15 cellular contexts compared by ENCODE assay signal in the genomic region with DNA sequence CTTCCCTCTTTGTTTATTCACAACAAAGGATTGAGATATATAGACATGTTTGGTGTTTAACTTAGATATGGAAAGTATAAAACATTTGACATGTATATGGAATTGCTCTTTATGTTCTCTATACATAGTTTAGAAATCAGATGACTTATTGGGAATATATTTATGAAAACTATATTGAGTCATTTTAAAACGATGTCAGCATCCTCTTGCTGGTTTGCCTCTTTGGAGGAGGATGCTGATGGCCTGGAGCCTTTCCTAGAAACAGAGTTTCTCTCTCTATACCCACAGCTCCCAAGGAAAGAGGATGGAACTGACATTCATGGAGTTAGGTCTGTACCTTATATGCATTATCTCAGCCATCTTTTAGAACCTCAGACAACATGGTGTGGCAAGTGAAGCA. TPM values are rescaled to one million over a fixed set of nuclear protein-coding genes. Genes with fewer than 3 reads are reported as not detected.
DNase-seq lines count a peak whose midpoint lies in the region; ATAC-seq, FAIRE-seq and TF ChIP-seq lines count a peak whose summit lies in the region.
"Had no signal": no experiment of that assay in that cellular context is flagged by ENCODE, and none has a peak within 500 bp of the region (broad histone marks: within the 10 kb centered on the region; RNA-seq: fewer than 3 reads in every experiment).

No MANE protein-coding gene starts in this region.

- H3K9me3 ChIP-seq in right lobe of liver (no peaks in the 10 kb centered on the region), HepG2 (ENCODE audit: low read length) (no peaks in the 10 kb centered on the region), body of pancreas (no peaks in the 10 kb centered on the region), osteoblast (ENCODE audit: low read depth, low read length) (no peaks in the 10 kb centered on the region)

- intact Hi-C loops in right lobe of liver (cut with DNase I) (no loop called here), HepG2 (cut with micrococcal nuclease; ENCODE audit: unreplicated experiment) (no loop called here), body of pancreas (cut with DNase I) (no loop called here)

- H4K20me1 ChIP-seq in HepG2 (ENCODE audit: insufficient read depth, low read length): no peaks in the 10 kb centered on the region
- H4K20me1 ChIP-seq in osteoblast (ENCODE audit: insufficient read depth, low read length): no peaks in the 10 kb centered on the region
- H4K20me1 ChIP-seq: BLaER1 had no signal

- H3K36me3 Mint-ChIP-seq in glutamatergic neuron (ENCODE audit: unreplicated experiment): no peaks in the 10 kb centered on the region

- no peak overlapping the region for H3K27ac Mint-ChIP-seq in glutamatergic neuron (ENCODE audit: unreplicated experiment)

- peaks cover 27% of the 10 kb centered on the region for H3K4me1 Mint-ChIP-seq in glutamatergic neuron (ENCODE audit: low read depth, unreplicated experiment)

- peaks cover 5% of the 10 kb centered on the region for H3K9me3 Mint-ChIP-seq in glutamatergic neuron (ENCODE audit: unreplicated experiment)
- H3K9me3 Mint-ChIP-seq: activated naive CD8-positive, alpha-beta T cell treated with anti-CD3 and anti-CD28 coated beads, Interleukin-2, amount 10 ng/mL, durations not matched to agents 7 days and 5 days had no signal

- H3K4me3 Mint-ChIP-seq in glutamatergic neuron (ENCODE audit: unreplicated experiment): no peak overlapping the region
- H3K4me3 Mint-ChIP-seq: activated naive CD8-positive, alpha-beta T cell treated with anti-CD3 and anti-CD28 coated beads, Interleukin-2, amount 10 ng/mL, durations not matched to agents 7 days and 5 days had no signal

- TF ChIP-seq RAD21 in HepG2 (CRISPR knock-in tag; IDR thresholded peaks at IDR 0.05): no peak

- in situ Hi-C loops in HepG2 (cut with HindIII; ENCODE audit: extremely low pct_ligation_motif_present, low pct_unique_long_range_greater_than_20kb): no loop called here

- DNase-seq in right lobe of liver (no peak), HepG2 (ENCODE audit: low spot score) (no peak), body of pancreas (no peak), osteoblast (ENCODE audit: insufficient read length, low spot score, missing footprints) (no peak), left lobe of liver (ENCODE audit: low spot score) (no peak), glutamatergic neuron (no peak), NCI-H82 (lab: John Stamatoyannopoulos, UW) (no peak)
- DNase-seq: activated CD4-positive, alpha-beta T cell treated with anti-CD3 and anti-CD28 coated beads, Interleukin-2, amount 50 U/mL, for 48 hours; activated naive CD8-positive, alpha-beta T cell treated with anti-CD3 and anti-CD28 coated beads, Interleukin-2, amount 10 ng/mL, durations not matched to agents 7 days and 5 days; NCI-H2107; SW 1271 had no signal

- TF ChIP-seq POLR2A in right lobe of liver (IDR thresholded peaks at IDR 0.05): no peak
- no peak for TF ChIP-seq POLR2A in HepG2 (IDR thresholded peaks at IDR 0.05; ENCODE audit: insufficient read depth in 1 of 2, low read depth in 2 of 2, low read length in 2 of 2)
- TF ChIP-seq POLR2A in body of pancreas (IDR thresholded peaks at IDR 0.05): no peak

- no peak for FAIRE-seq in HepG2 (lab: Jason Lieb, UNC)
- FAIRE-seq: G401.6 had no signal

- CTCF ChIA-PET in HepG2 (lab: Yijun Ruan, JAX; ENCODE audit: low intra/inter-chr PET ratio, low total read pairs): no interaction called here

- WGBS in right lobe of liver (ENCODE audit: insufficient coverage, low coverage, low lambda C conversion rate, missing lambda C conversion rate): 76% methylated on average over 1 of the region's 1 CpG
- WGBS in HepG2 (ENCODE audit: low lambda C conversion rate): 96% methylated on average over 1 of the region's 1 CpG
- 79 to 81% methylated on average over 1 of the region's 1 CpG for WGBS in body of pancreas, 2 donors

- H3K4me2 ChIP-seq in HepG2 (ENCODE audit: low read depth, low read length) (no peak overlapping the region), osteoblast (ENCODE audit: insufficient read depth, low read length) (no peak overlapping the region)
- H3K4me2 ChIP-seq: BLaER1 had no signal

- TF ChIP-seq CTCF in right lobe of liver (IDR thresholded peaks at IDR 0.05) (no peak), HepG2 (CRISPR knock-in tag; IDR thresholded peaks at IDR 0.05) (no peak), body of pancreas (IDR thresholded peaks at IDR 0.05) (no peak), osteoblast (IDR thresholded peaks at IDR 0.05; ENCODE audit: extremely low read depth, low read depth, low read length) (no peak), glutamatergic neuron (IDR thresholded peaks at IDR 0.05; ENCODE audit: partially characterized antibody, unreplicated experiment) (no peak)

- no peak for TF ChIP-seq EP300 in HepG2 (IDR thresholded peaks at IDR 0.05; ENCODE audit: low read depth in 2 of 2, low read length in 2 of 2)
- TF ChIP-seq EP300 in HepG2 (CRISPR knock-in tag; IDR thresholded peaks at IDR 0.05; ENCODE audit: borderline replicate concordance): no peak

- H3K79me2 ChIP-seq in HepG2 (ENCODE audit: insufficient read depth, low read length) (peaks cover 13% of the 10 kb centered on the region), osteoblast (ENCODE audit: insufficient read depth, low read length) (peaks cover 69% of the 10 kb centered on the region)

- POLR2A ChIA-PET in HepG2 (lab: Yijun Ruan, JAX): interaction anchor here (6.4 kb wide), 1 partner anchor 19 kb away, joined by 128 read pairs; no protein-coding TSS in a partner anchor

- H3K4me3 ChIP-seq in right lobe of liver (no peak overlapping the region), HepG2 (replicated peaks in 1 of 3; ENCODE audit: insufficient read depth in 1 of 3, low read depth in 2 of 3, low read length in 3 of 3) (no peak overlapping the region), body of pancreas (no peak overlapping the region), osteoblast (ENCODE audit: insufficient read depth, low read length) (no peak overlapping the region)
- H3K4me3 ChIP-seq: BLaER1 had no signal

- peak overlapping the region in 2 of 3 donors; percentile 96 for H3K27ac ChIP-seq in right lobe of liver
- no peak overlapping the region for H3K27ac ChIP-seq in HepG2 (ENCODE audit: extremely low read length, insufficient read depth, low read length)
- peak overlapping the region in 3 of 4 donors; percentile 94 to 96 (median 94) for H3K27ac ChIP-seq in body of pancreas
- H3K27ac ChIP-seq in osteoblast (ENCODE audit: low read depth, low read length): peak overlapping the region; percentile 100
- H3K27ac ChIP-seq: BLaER1 had no signal

- no peaks in the 10 kb centered on the region for H3K27me3 ChIP-seq in right lobe of liver
- no peaks in the 10 kb centered on the region for H3K27me3 ChIP-seq in HepG2 (ENCODE audit: control insufficient read depth in 1 of 2, insufficient read depth in 2 of 2, low read length in 2 of 2)
- H3K27me3 ChIP-seq in body of pancreas: no peaks in the 10 kb centered on the region
- H3K27me3 ChIP-seq in osteoblast (ENCODE audit: insufficient read depth, low read length): no peaks in the 10 kb centered on the region

- peaks cover 1% of the 10 kb centered on the region for H3K27me3 Mint-ChIP-seq in glutamatergic neuron (ENCODE audit: unreplicated experiment)
- H3K27me3 Mint-ChIP-seq: activated naive CD8-positive, alpha-beta T cell treated with anti-CD3 and anti-CD28 coated beads, Interleukin-2, amount 10 ng/mL, durations not matched to agents 7 days and 5 days had no signal

- H3K4me1 ChIP-seq in right lobe of liver (peaks cover 0 to 56% (median 20%) of the 10 kb centered on the region in 4 donors), HepG2 (ENCODE audit: insufficient read depth, low read length) (peaks cover 63% of the 10 kb centered on the region), body of pancreas (peaks cover 88% of the 10 kb centered on the region), osteoblast (ENCODE audit: insufficient read depth, low read length) (peaks cover 96% of the 10 kb centered on the region)
- H3K4me1 ChIP-seq: BLaER1 had no signal

- H2AFZ ChIP-seq in HepG2 (ENCODE audit: low read length): no peak overlapping the region
- H2AFZ ChIP-seq in osteoblast (ENCODE audit: low read length): no peak overlapping the region

- H3K36me3 ChIP-seq in right lobe of liver: peaks cover 0 to 18% (median 5%) of the 10 kb centered on the region in 4 donors
- peaks cover 11 to 33% of the 10 kb centered on the region in 2 experiments for H3K36me3 ChIP-seq in HepG2 (replicated peaks in 1 of 2; ENCODE audit: control insufficient read depth in 1 of 2, insufficient read depth in 2 of 2, low read length in 2 of 2)
- peaks cover 1 to 4% of the 10 kb centered on the region in 2 donors for H3K36me3 ChIP-seq in body of pancreas (replicated peaks in 1 of 2; ENCODE audit: insufficient read depth in 1 of 2, low read depth in 2 of 2)
- peaks cover 74% of the 10 kb centered on the region for H3K36me3 ChIP-seq in osteoblast (ENCODE audit: insufficient read depth, low read length)
- H3K36me3 ChIP-seq: BLaER1 had no signal

- BruUV-seq in HepG2 (replicated peaks; lab: Mats Ljungman, UMichigan): no TSS peak

- ATAC-seq in right lobe of liver (no peak), HepG2 (no peak), body of pancreas (no peak), left lobe of liver (no peak), HG03196 (IDR thresholded peaks at IDR 0.05; ENCODE audit: unreplicated experiment) (no peak)
- ATAC-seq: sciatic nerve had no signal

- H3K9ac ChIP-seq in HepG2 (ENCODE audit: insufficient read depth, low read depth, low read length): no peak overlapping the region
- H3K9ac ChIP-seq: BLaER1 had no signal

RNA-seq across cellular contexts. Expression of a gene that starts 40.3 kb away (rescaled TPM):
- total RNA-seq in right lobe of liver (10 to 100 TPM; 29.4 to 75.2 (median 36.6) TPM), HepG2 (2016; rRNA removed; fragmentation: Illumina TruSeq; extraction: Trizol) (51.7 and 77.9 TPM in 2 replicates), body of pancreas (10 to 100 TPM; 48.5 to 60.4 TPM), osteoblast (181 and 196 TPM in 2 replicates), left lobe of liver (26.6 TPM), glutamatergic neuron (ENCODE audit: unreplicated experiment) (9.3 TPM)
- 8.0 and 8.8 TPM in 2 replicates for total RNA-seq in HepG2 (2016; cell fraction: cytosol; rRNA removed; fragmentation: Illumina TruSeq; extraction: Trizol; ENCODE audit: low read depth)
- total RNA-seq in HepG2 (2016; cell fraction: insoluble cytoplasmic fraction; rRNA removed; fragmentation: Illumina TruSeq; extraction: Trizol): 47.2 and 73.5 TPM in 2 replicates
- 24.0 and 25.0 TPM in 2 replicates for total RNA-seq in HepG2 (2016; cell fraction: membrane; rRNA removed; fragmentation: Illumina TruSeq; extraction: Trizol)
- 50.9 and 56.2 TPM in 2 replicates for total RNA-seq in HepG2 (2016; cell fraction: nucleus; rRNA removed; fragmentation: Illumina TruSeq; extraction: Trizol)
- polyA plus RNA-seq in HepG2 (2011; rRNA removed): 20.4 and 26.8 TPM in 2 replicates
- polyA plus RNA-seq in HepG2 (2011; cell fraction: cytosol; rRNA removed): 14.8 and 18.8 TPM in 2 replicates
- 26.0 and 30.5 TPM in 2 replicates for polyA plus RNA-seq in HepG2 (2011; cell fraction: nucleus; rRNA removed)
- 30.3 and 41.4 TPM in 2 replicates for polyA plus RNA-seq in HepG2 (2012)
- polyA plus RNA-seq in HepG2 (2016; cell fraction: cytosol; fragmentation: Illumina TruSeq; extraction: Trizol; ENCODE audit: low read depth): 0.80 and 1.00 TPM in 2 replicates
- polyA plus RNA-seq in HepG2 (2016; cell fraction: insoluble cytoplasmic fraction; fragmentation: Illumina TruSeq; extraction: Trizol; ENCODE audit: low read depth): 32.5 and 33.4 TPM in 2 replicates
- 2.7 and 3.4 TPM in 2 replicates for polyA plus RNA-seq in HepG2 (2016; cell fraction: membrane; fragmentation: Illumina TruSeq; extraction: Trizol; ENCODE audit: low read depth)
- polyA plus RNA-seq in HepG2 (2016; cell fraction: nucleus; fragmentation: Illumina TruSeq; extraction: Trizol; ENCODE audit: insufficient read depth, low read depth): 35.8 and 35.9 TPM in 2 replicates
- 48.8 and 66.3 TPM in 2 replicates for polyA minus RNA-seq in HepG2 (2011; rRNA and poly(A)+ RNA removed; ENCODE audit: low replicate concordance)
- polyA minus RNA-seq in HepG2 (2011; cell fraction: cytosol; rRNA and poly(A)+ RNA removed): 52.1 and 52.3 TPM in 2 replicates
- polyA minus RNA-seq in HepG2 (2011; cell fraction: nucleus; rRNA and poly(A)+ RNA removed): 130 and 149 TPM in 2 replicates
